In genomic region chr20:18567739-18568091, GRCh38 we compare ENCODE assay signal across 8 cellular contexts. TPM values are rescaled to one million over a fixed set of nuclear protein-coding genes. Genes with fewer than 3 reads are reported as not detected.
DNase-seq lines count a peak whose midpoint lies in the region; TF ChIP-seq lines count a peak whose summit lies in the region.

No MANE protein-coding gene starts in this region.

- H3K4me2 ChIP-seq in MM.1S (ENCODE audit: low read depth, low read length) (peak overlapping the region; percentile 89), neural cell (ENCODE audit: low read length) (peak overlapping the region; percentile 97)

- H3K4me1 Mint-ChIP-seq in activated T-cell treated with anti-CD3 and anti-CD28 coated beads, Interleukin-2, amount 50 U/mL, for 24 hours (ENCODE audit: low read depth): peaks cover 20% of the 10 kb centered on the region

- peak overlapping the region; percentile 97 for H3K27ac Mint-ChIP-seq in activated T-cell treated with anti-CD3 and anti-CD28 coated beads, Interleukin-2, amount 50 U/mL, for 24 hours

- H3K9ac ChIP-seq in MM.1S (ENCODE audit: low read length): peak overlapping the region; percentile 89
- H3K9ac ChIP-seq in neural cell (ENCODE audit: low read length): peak overlapping the region; percentile 83

- H3K27me3 Mint-ChIP-seq in activated T-cell treated with anti-CD3 and anti-CD28 coated beads, Interleukin-2, amount 50 U/mL, for 24 hours: no peaks in the 10 kb centered on the region

- no peaks in the 10 kb centered on the region for H3K9me3 Mint-ChIP-seq in activated T-cell treated with anti-CD3 and anti-CD28 coated beads, Interleukin-2, amount 50 U/mL, for 24 hours

- peaks cover 21% of the 10 kb centered on the region for H3F3A ChIP-seq in MM.1S (ENCODE audit: insufficient read depth, low read length)
- H3F3A ChIP-seq in neural cell (ENCODE audit: insufficient read depth, low read length, poor library complexity, severe bottlenecking): no peaks in the 10 kb centered on the region

- no peak for TF ChIP-seq RAD21 in neural cell (conservative IDR thresholded peaks at IDR 0.05)

- no peak for TF ChIP-seq EP300 in neural cell (conservative IDR thresholded peaks at IDR 0.05; ENCODE audit: poor library complexity, severe bottlenecking)

- no peaks in the 10 kb centered on the region for H3K36me3 ChIP-seq in MM.1S (replicated peaks; ENCODE audit: insufficient read depth, low read length)
- peaks cover 19% of the 10 kb centered on the region for H3K36me3 ChIP-seq in effector memory CD4-positive, alpha-beta T cell (ENCODE audit: control insufficient read depth, insufficient read depth, low read length)
- H3K36me3 ChIP-seq in neural cell (ENCODE audit: insufficient read depth, low read length): no peaks in the 10 kb centered on the region

- H3K9me3 ChIP-seq in MM.1S (replicated peaks; ENCODE audit: insufficient read depth, low read length) (no peaks in the 10 kb centered on the region), neural cell (ENCODE audit: low read length) (no peaks in the 10 kb centered on the region)
- no peaks in the 10 kb centered on the region for H3K9me3 ChIP-seq in effector memory CD4-positive, alpha-beta T cell (ENCODE audit: control insufficient read depth, low read length)

- no peaks in the 10 kb centered on the region for H4K20me1 ChIP-seq in MM.1S (ENCODE audit: insufficient read depth, low read length)
- no peaks in the 10 kb centered on the region for H4K20me1 ChIP-seq in neural cell (ENCODE audit: insufficient read depth)

- H3K4me3 Mint-ChIP-seq in activated T-cell treated with anti-CD3 and anti-CD28 coated beads, Interleukin-2, amount 50 U/mL, for 24 hours: peak overlapping the region; percentile 93

- H3K4me1 ChIP-seq in MM.1S (ENCODE audit: low read length): peaks cover 4% of the 10 kb centered on the region; the same call in 1 of the 2 replicates
- H3K4me1 ChIP-seq in effector memory CD4-positive, alpha-beta T cell (ENCODE audit: control insufficient read depth, insufficient read depth, low read length, poor library complexity, severe bottlenecking): peaks cover 11% of the 10 kb centered on the region

- H3K36me3 Mint-ChIP-seq in activated T-cell treated with anti-CD3 and anti-CD28 coated beads, Interleukin-2, amount 50 U/mL, for 24 hours (ENCODE audit: low read depth): peaks cover 55% of the 10 kb centered on the region

- H3K27me3 ChIP-seq in MM.1S (replicated peaks; ENCODE audit: insufficient read depth, low read length) (no peaks in the 10 kb centered on the region), neural cell (ENCODE audit: insufficient read depth, low read depth, low read length) (no peaks in the 10 kb centered on the region)
- H3K27me3 ChIP-seq in effector memory CD4-positive, alpha-beta T cell (replicated peaks; ENCODE audit: control insufficient read depth, insufficient read depth, low read length, poor library complexity, severe bottlenecking): no peaks in the 10 kb centered on the region

- H3K4me3 ChIP-seq in MM.1S (ENCODE audit: low read length) (peak overlapping the region; percentile 93), neural cell (ENCODE audit: low read length) (peak overlapping the region; percentile 82)
- H3K4me3 ChIP-seq in effector memory CD4-positive, alpha-beta T cell (ENCODE audit: insufficient read depth, low read depth, low read length, poor library complexity, severe bottlenecking): peak overlapping the region; percentile 74

- no peaks in the 10 kb centered on the region for H3K9me2 ChIP-seq in MM.1S (replicated peaks; ENCODE audit: insufficient read depth, low read length)
- no peaks in the 10 kb centered on the region for H3K9me2 ChIP-seq in neural cell (ENCODE audit: insufficient read depth, low read length)

- DNase-seq in activated T-cell treated with anti-CD3 and anti-CD28 coated beads, Interleukin-2, amount 50 U/mL, for 24 hours: no peak
- no peak for DNase-seq in activated T-cell treated with anti-CD3 and anti-CD28 coated beads, Interleukin-2, amount 50 U/mL, for 48 hours
- DNase-seq in MM.1S (no peak), NCI-H1694 (lab: John Stamatoyannopoulos, UW) (no peak), NCI-H2107 (lab: John Stamatoyannopoulos, UW) (no peak), NCI-H2081 treated with DMSO at 0.1 percent for 48 hours (lab: John Stamatoyannopoulos, UW) (no peak)
- no peak for DNase-seq in effector memory CD4-positive, alpha-beta T cell

- TF ChIP-seq CTCF in MM.1S (IDR thresholded peaks at IDR 0.05; ENCODE audit: low read length): no peak
- TF ChIP-seq CTCF in neural cell (IDR thresholded peaks at IDR 0.05; ENCODE audit: poor library complexity, severe bottlenecking): no peak

- H2AFZ ChIP-seq in MM.1S (ENCODE audit: low read length): peak overlapping the region; percentile 96
- peak overlapping the region; percentile 99 for H2AFZ ChIP-seq in neural cell (ENCODE audit: low read depth, low read length)

- peaks cover 21% of the 10 kb centered on the region for H3K79me2 ChIP-seq in MM.1S (ENCODE audit: low read length)
- peaks cover 17% of the 10 kb centered on the region for H3K79me2 ChIP-seq in neural cell (replicated peaks; ENCODE audit: insufficient read depth, low read length)

- H3K27ac ChIP-seq in MM.1S (ENCODE audit: low read length): peak overlapping the region; percentile 50; the same call in 1 of the 2 replicates
- H3K27ac ChIP-seq in effector memory CD4-positive, alpha-beta T cell (ENCODE audit: insufficient read depth, low read length, poor library complexity, severe bottlenecking): peak overlapping the region; percentile 88
- peak overlapping the region; percentile 79 for H3K27ac ChIP-seq in neural cell (ENCODE audit: low read length)

TF ChIP-seq in neural cell, 6 proteins besides CTCF, POLR2A, EP300 and RAD21:
- TF ChIP-seq EZH2 (IDR thresholded peaks at IDR 0.05; ENCODE audit: borderline replicate concordance, insufficient read depth, low read length, poor library complexity, severe bottlenecking) (no peak), SMC3 (conservative IDR thresholded peaks at IDR 0.05; ENCODE audit: poor library complexity) (no peak), TAF1 (IDR thresholded peaks at IDR 0.05; ENCODE audit: low read depth) (no peak), MXI1 (conservative IDR thresholded peaks at IDR 0.05; ENCODE audit: poor library complexity, severe bottlenecking) (no peak), POLR2AphosphoS5 (IDR thresholded peaks at IDR 0.05) (no peak), REST (IDR thresholded peaks at IDR 0.05; ENCODE audit: borderline replicate concordance) (no peak)

RNA-seq across cellular contexts. Expression of gene SMIM26, which starts 0.5 kb away (rescaled TPM):
- 150 and 215 TPM in 2 replicates for polyA plus RNA-seq in neural cell
- 64.8 and 85.0 TPM in 2 replicates for polyA minus RNA-seq in neural cell

RNA-seq across cellular contexts. Expression of gene DTD1, which starts 20.1 kb away (rescaled TPM):
- 337 and 352 TPM in 2 replicates for polyA plus RNA-seq in neural cell
- 135 and 158 TPM in 2 replicates for polyA minus RNA-seq in neural cell

RNA-seq across cellular contexts. Expression of gene SEC23B, which starts 60.0 kb away (rescaled TPM):
- polyA plus RNA-seq in neural cell: 77.8 and 83.5 TPM in 2 replicates
- polyA minus RNA-seq in neural cell: 91.8 and 96.0 TPM in 2 replicates
